ENCODE assay signal across 1 cellular context in the genomic region with DNA sequence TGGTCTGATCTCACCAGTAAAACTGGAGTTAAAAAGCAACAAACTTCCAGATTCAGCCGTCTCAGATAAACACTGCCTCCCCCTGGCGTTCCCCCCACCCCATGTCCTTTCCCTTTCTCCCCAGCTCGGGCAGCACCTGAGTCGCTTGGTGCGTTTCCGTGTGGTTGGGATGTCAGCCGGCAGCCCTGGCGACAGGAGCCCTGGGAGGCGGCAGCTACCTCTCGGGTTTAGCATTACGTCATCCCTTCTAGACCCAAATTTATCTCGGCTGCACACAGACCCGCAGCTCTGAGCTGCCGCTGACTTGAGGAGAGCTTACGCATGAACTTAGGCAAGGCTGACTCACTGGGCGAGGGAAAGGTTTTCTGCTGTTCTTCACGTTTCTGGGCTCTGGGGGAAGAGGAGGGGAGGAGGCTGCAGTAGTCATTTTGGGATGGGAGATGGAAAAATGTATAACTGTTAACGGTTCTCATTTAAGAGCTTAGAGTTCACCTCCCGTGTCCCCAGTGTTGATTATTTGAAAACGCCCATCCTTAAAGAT.
TF ChIP-seq lines count a peak whose summit lies in the region.

No MANE protein-coding gene starts in this region.

TF ChIP-seq in K562, 482 proteins besides CTCF, POLR2A, EP300 and RAD21 (continued from another document):
- TF ChIP-seq LEF1 (IDR thresholded peaks at IDR 0.05) = peak; percentile 43
- TF ChIP-seq SNRNP70 (optimal IDR thresholded peaks at IDR 0.05; ENCODE audit: low read depth, low read length) = no peak
- no peak for TF ChIP-seq ZNF41 (CRISPR knock-in tag; conservative IDR thresholded peaks at IDR 0.05)
- peak; percentile 58 for TF ChIP-seq TAF1 (IDR thresholded peaks at IDR 0.05; ENCODE audit: control insufficient read depth, extremely low read depth, insufficient read depth, low read length, severe bottlenecking)
- no peak for TF ChIP-seq TCF7L2 (IDR thresholded peaks at IDR 0.05; ENCODE audit: low read depth, low read length)
- TF ChIP-seq ZNF134 (CRISPR knock-in tag; conservative IDR thresholded peaks at IDR 0.05) = no peak
- TF ChIP-seq NFRKB (IDR thresholded peaks at IDR 0.05; ENCODE audit: low read depth) = no peak
- no peak for TF ChIP-seq CCAR2 (IDR thresholded peaks at IDR 0.05; ENCODE audit: low read depth, low read length)
- peak; percentile 92 for TF ChIP-seq CTBP1 (IDR thresholded peaks at IDR 0.05; ENCODE audit: borderline replicate concordance)
